32 cellular contexts compared by ENCODE assay signal in the genomic region with DNA sequence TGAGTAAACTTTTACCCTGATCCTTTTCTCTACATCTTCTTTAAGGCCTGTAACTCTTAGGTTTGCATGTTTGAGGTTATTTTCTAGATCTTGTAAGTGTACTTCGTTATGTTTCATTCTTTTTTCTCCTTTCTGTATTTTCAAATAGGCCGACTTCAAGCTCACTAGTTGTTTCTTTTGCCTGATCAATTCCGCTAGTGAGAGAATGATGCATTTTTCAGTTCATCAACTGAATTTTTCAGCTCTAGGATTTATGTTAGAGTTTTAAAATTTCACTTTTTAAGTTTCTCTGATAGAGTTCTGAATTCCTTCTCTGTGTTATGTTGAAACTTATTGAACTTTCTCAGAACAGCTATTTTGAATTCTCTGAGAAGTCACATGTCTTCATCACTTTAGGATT. TPM values are rescaled to one million over a fixed set of nuclear protein-coding genes. Genes with fewer than 3 reads are reported as not detected.
DNase-seq lines count a peak whose midpoint lies in the region; ATAC-seq, FAIRE-seq and TF ChIP-seq lines count a peak whose summit lies in the region.
"Had no signal": no experiment of that assay in that cellular context is flagged by ENCODE, and none has a peak within 500 bp of the region (broad histone marks: within the 10 kb centered on the region; RNA-seq: fewer than 3 reads in every experiment).

No MANE protein-coding gene starts in this region.

- H3K4me2 ChIP-seq in HepG2 (ENCODE audit: low read depth, low read length): no peak overlapping the region
- H3K4me2 ChIP-seq: A549; BLaER1; BLaER1 treated with 17β-estradiol and CSF1 and Interleukin-3, amounts not matched to agents 10 nM and 100 nM had no signal

- no peak overlapping the region for H3K27ac ChIP-seq in HepG2 (ENCODE audit: extremely low read length, insufficient read depth, low read length)
- no peak overlapping the region for H3K27ac ChIP-seq in right lobe of liver
- no peak overlapping the region for H3K27ac ChIP-seq in HEK293 (ENCODE audit: extremely low read depth, low read depth, low read length)
- H3K27ac ChIP-seq: 22Rv1; A549; BLaER1; BLaER1 treated with 17β-estradiol and CSF1 and Interleukin-3, amounts not matched to agents 10 nM and 100 nM; C4-2B had no signal

- in situ Hi-C loops in HepG2 (cut with HindIII; ENCODE audit: extremely low pct_ligation_motif_present, low pct_unique_long_range_greater_than_20kb): no loop called here

- H3K79me2 ChIP-seq in HepG2 (ENCODE audit: insufficient read depth, low read length): no peaks in the 10 kb centered on the region

- no peak overlapping the region for H3K4me3 ChIP-seq in HepG2 (replicated peaks in 1 of 3; ENCODE audit: insufficient read depth in 1 of 3, low read depth in 2 of 3, low read length in 3 of 3)
- no peak overlapping the region for H3K4me3 ChIP-seq in right lobe of liver
- no peak overlapping the region for H3K4me3 ChIP-seq in HEK293 (ENCODE audit: low read depth, low read length)
- H3K4me3 ChIP-seq: A549; BLaER1 treated with 17β-estradiol and CSF1 and Interleukin-3, amounts not matched to agents 10 nM and 100 nM had no signal

- CTCF ChIA-PET in HepG2 (lab: Yijun Ruan, JAX; ENCODE audit: low intra/inter-chr PET ratio, low total read pairs) (no interaction called here), HEK293 (lab: Yijun Ruan, JAX) (no interaction called here)

- TF ChIP-seq CTCF in HepG2 (CRISPR knock-in tag; IDR thresholded peaks at IDR 0.05) (no peak), right lobe of liver (IDR thresholded peaks at IDR 0.05) (no peak), HEK293 (tag by site-specific recombination; IDR thresholded peaks at IDR 0.05) (no peak)

- TF ChIP-seq EP300 in HepG2 (IDR thresholded peaks at IDR 0.05; ENCODE audit: low read depth in 2 of 2, low read length in 2 of 2) (no peak), HepG2 (CRISPR knock-in tag; IDR thresholded peaks at IDR 0.05; ENCODE audit: borderline replicate concordance) (no peak)

- no peak for FAIRE-seq in HepG2 (lab: Jason Lieb, UNC)
- FAIRE-seq: A204.1, A549, D721Med had no signal

- peaks cover 25% of the 10 kb centered on the region; the same call in 1 of the 2 replicates for H3K9me3 ChIP-seq in HepG2 (ENCODE audit: low read length)
- peaks cover 0 to 5% (median 0%) of the 10 kb centered on the region in 4 donors for H3K9me3 ChIP-seq in right lobe of liver
- H3K9me3 ChIP-seq in HEK293 (ENCODE audit: control insufficient read depth, insufficient read depth, low read depth, low read length): no peaks in the 10 kb centered on the region

- no peak overlapping the region for H3K4me3 Mint-ChIP-seq in immature natural killer cell
- H3K4me3 Mint-ChIP-seq: B cell; CD4-positive, alpha-beta memory T cell; CD4-positive, alpha-beta T cell; CD4-positive, CD25-positive, alpha-beta regulatory T cell; CD8-positive, alpha-beta memory T cell; CD8-positive, alpha-beta T cell had no signal

- H3K36me3 Mint-ChIP-seq in immature natural killer cell: peaks cover 0 to 7% (median 5%) of the 10 kb centered on the region in 3 donors
- H3K36me3 Mint-ChIP-seq: CD14-positive monocyte had no signal

- no peaks in the 10 kb centered on the region for H4K20me1 ChIP-seq in HepG2 (ENCODE audit: insufficient read depth, low read length)
- H4K20me1 ChIP-seq: BLaER1; BLaER1 treated with 17β-estradiol and CSF1 and Interleukin-3, amounts not matched to agents 10 nM and 100 nM had no signal

- WGBS in HepG2 (ENCODE audit: low lambda C conversion rate): 53% methylated on average over 3 of the region's 3 CpGs
- WGBS in right lobe of liver (ENCODE audit: insufficient coverage, low coverage, low lambda C conversion rate, missing lambda C conversion rate): 76% methylated on average over 3 of the region's 3 CpGs

- ATAC-seq in HepG2: no peak
- no peak for ATAC-seq in right lobe of liver
- ATAC-seq: A549; CD8-positive, alpha-beta T cell had no signal

- intact Hi-C loops in HepG2 (cut with micrococcal nuclease; ENCODE audit: unreplicated experiment): no loop called here
- intact Hi-C loops in right lobe of liver (cut with DNase I): no loop called here

- no peaks in the 10 kb centered on the region for H3K27me3 ChIP-seq in HepG2 (ENCODE audit: control insufficient read depth in 1 of 2, insufficient read depth in 2 of 2, low read length in 2 of 2)
- H3K27me3 ChIP-seq in right lobe of liver: no peaks in the 10 kb centered on the region
- H3K27me3 ChIP-seq: BE2C; BLaER1; BLaER1 treated with 17β-estradiol and CSF1 and Interleukin-3, amounts not matched to agents 10 nM and 100 nM had no signal

- TF ChIP-seq POLR2A in HepG2 (IDR thresholded peaks at IDR 0.05; ENCODE audit: insufficient read depth in 1 of 2, low read depth in 2 of 2, low read length in 2 of 2): no peak
- no peak for TF ChIP-seq POLR2A in right lobe of liver (IDR thresholded peaks at IDR 0.05)

- H3K9me3 Mint-ChIP-seq in immature natural killer cell: peaks cover 12 to 37% (median 22%) of the 10 kb centered on the region in 6 donors

- H3K4me1 ChIP-seq in HepG2 (ENCODE audit: insufficient read depth, low read length) (peaks cover 9% of the 10 kb centered on the region; the same call in 1 of the 2 replicates), right lobe of liver (no peaks in the 10 kb centered on the region), HEK293 (ENCODE audit: control insufficient read depth, insufficient read depth, low read length) (no peaks in the 10 kb centered on the region)
- H3K4me1 ChIP-seq: A549; BE2C; BLaER1; BLaER1 treated with 17β-estradiol and CSF1 and Interleukin-3, amounts not matched to agents 10 nM and 100 nM; Caco-2 had no signal

- H3K4me1 Mint-ChIP-seq in immature natural killer cell: no peaks in the 10 kb centered on the region
- H3K4me1 Mint-ChIP-seq: B cell; CD14-positive monocyte; CD4-positive, alpha-beta memory T cell; CD4-positive, CD25-positive, alpha-beta regulatory T cell; CD8-positive, alpha-beta memory T cell had no signal

- H3K36me3 ChIP-seq in HepG2 (replicated peaks in 1 of 2; ENCODE audit: control insufficient read depth in 1 of 2, insufficient read depth in 2 of 2, low read length in 2 of 2): no peaks in the 10 kb centered on the region
- no peaks in the 10 kb centered on the region for H3K36me3 ChIP-seq in right lobe of liver
- no peaks in the 10 kb centered on the region for H3K36me3 ChIP-seq in HEK293 (ENCODE audit: control insufficient read depth in 2 of 2, insufficient read depth in 1 of 2, low read length in 2 of 2)
- H3K36me3 ChIP-seq: BE2C; BLaER1 treated with 17β-estradiol and CSF1 and Interleukin-3, amounts not matched to agents 10 nM and 100 nM had no signal

- BruUV-seq in HepG2 (replicated peaks; lab: Mats Ljungman, UMichigan): no TSS peak

- no peak overlapping the region for H3K27ac Mint-ChIP-seq in immature natural killer cell
- H3K27ac Mint-ChIP-seq: B cell; CD4-positive, alpha-beta memory T cell; CD4-positive, alpha-beta T cell; CD4-positive, CD25-positive, alpha-beta regulatory T cell; CD8-positive, alpha-beta memory T cell; CD8-positive, alpha-beta T cell had no signal

- no peak overlapping the region for H3K9ac ChIP-seq in HepG2 (ENCODE audit: insufficient read depth, low read depth, low read length)
- H3K9ac ChIP-seq: BLaER1; BLaER1 treated with 17β-estradiol and CSF1 and Interleukin-3, amounts not matched to agents 10 nM and 100 nM had no signal

- peaks cover 5 to 9% (median 6%) of the 10 kb centered on the region in 3 donors for H3K27me3 Mint-ChIP-seq in immature natural killer cell (ENCODE audit: low read depth in 3 of 3)

- POLR2A ChIA-PET in HepG2 (lab: Yijun Ruan, JAX) (no interaction called here), HEK293 (lab: Yijun Ruan, JAX) (no interaction called here)

- DNase-seq in HepG2 (ENCODE audit: low spot score) (no peak), right lobe of liver (no peak), immature natural killer cell (no peak)
- DNase-seq: 8988T; ACHN; AML-193; BE2C; C1 segment of cervical spinal cord; Caco-2; Calu3; CD4-positive, alpha-beta memory T cell; CD4-positive, alpha-beta T cell; CD4-positive, CD25-positive, alpha-beta regulatory T cell; CD8-positive, alpha-beta memory T cell; CD8-positive, alpha-beta T cell; COR-L47; DMS 273 treated with DMSO at 0.1 percent for 48 hours; DMS153; DMS79; DMS79 treated with DMSO at 0.1 percent for 48 hours; DND-41; EL had no signal

- no peak for TF ChIP-seq RAD21 in HepG2 (CRISPR knock-in tag; IDR thresholded peaks at IDR 0.05)

- H2AFZ ChIP-seq in HepG2 (ENCODE audit: low read length): no peak overlapping the region

TF ChIP-seq in HepG2, 621 proteins besides CTCF, POLR2A, EP300 and RAD21:
- TF ChIP-seq ZNF160 (CRISPR knock-in tag; IDR thresholded peaks at IDR 0.05) (peak; percentile 92), ZMYM3 (CRISPR knock-in tag; IDR thresholded peaks at IDR 0.05) (no peak)
TF ChIP-seq in HepG2: peak in this region for 1.

TF ChIP-seq in HEK293, 187 proteins besides CTCF, POLR2A, EP300 and RAD21 (continues in another document):
- TF ChIP-seq ZNF664 (tag by site-specific recombination; IDR thresholded peaks at IDR 0.05): no peak
- no peak for TF ChIP-seq ZNF747 (tag by site-specific recombination; IDR thresholded peaks at IDR 0.05)

RNA-seq across cellular contexts. Expression of a gene that starts 55.5 kb away (rescaled TPM):
- total RNA-seq in HepG2 (2016; rRNA removed; fragmentation: Illumina TruSeq; extraction: Trizol) (45.9 and 48.5 TPM in 2 replicates), right lobe of liver (10 to 100 TPM; 11.5 to 17.4 (median 14.0) TPM)
- 45.7 and 46.3 TPM in 2 replicates for total RNA-seq in HepG2 (2016; cell fraction: cytosol; rRNA removed; fragmentation: Illumina TruSeq; extraction: Trizol; ENCODE audit: low read depth)
- total RNA-seq in HepG2 (2016; cell fraction: insoluble cytoplasmic fraction; rRNA removed; fragmentation: Illumina TruSeq; extraction: Trizol): 42.5 and 48.4 TPM in 2 replicates
- total RNA-seq in HepG2 (2016; cell fraction: membrane; rRNA removed; fragmentation: Illumina TruSeq; extraction: Trizol): 46.5 and 51.9 TPM in 2 replicates
- 38.7 and 39.4 TPM in 2 replicates for total RNA-seq in HepG2 (2016; cell fraction: nucleus; rRNA removed; fragmentation: Illumina TruSeq; extraction: Trizol)
- polyA plus RNA-seq in HepG2 (2011; rRNA removed) (54.3 and 65.0 TPM in 2 replicates), immature natural killer cell (10 to 100 TPM in 1 of 3 donors, 1 to 10 TPM in 2; 4.8 to 12.2 (median 8.4) TPM)
- 24.9 and 45.2 TPM in 2 replicates for polyA plus RNA-seq in HepG2 (2011; cell fraction: cytosol; rRNA removed)
- 31.1 and 32.0 TPM in 2 replicates for polyA plus RNA-seq in HepG2 (2011; cell fraction: nucleus; rRNA removed)
- polyA plus RNA-seq in HepG2 (2012): 62.6 and 65.9 TPM in 2 replicates
- 15.7 and 17.5 TPM in 2 replicates for polyA plus RNA-seq in HepG2 (2016; cell fraction: cytosol; fragmentation: Illumina TruSeq; extraction: Trizol; ENCODE audit: low read depth)
- 41.7 and 46.6 TPM in 2 replicates for polyA plus RNA-seq in HepG2 (2016; cell fraction: insoluble cytoplasmic fraction; fragmentation: Illumina TruSeq; extraction: Trizol; ENCODE audit: low read depth)
- polyA plus RNA-seq in HepG2 (2016; cell fraction: membrane; fragmentation: Illumina TruSeq; extraction: Trizol; ENCODE audit: low read depth): 30.7 and 34.5 TPM in 2 replicates
- polyA plus RNA-seq in HepG2 (2016; cell fraction: nucleus; fragmentation: Illumina TruSeq; extraction: Trizol; ENCODE audit: insufficient read depth, low read depth): 29.4 and 32.1 TPM in 2 replicates
- 13.4 and 27.0 TPM in 2 replicates for polyA minus RNA-seq in HepG2 (2011; rRNA and poly(A)+ RNA removed; ENCODE audit: low replicate concordance)
- 29.1 and 30.3 TPM in 2 replicates for polyA minus RNA-seq in HepG2 (2011; cell fraction: cytosol; rRNA and poly(A)+ RNA removed)
- polyA minus RNA-seq in HepG2 (2011; cell fraction: nucleus; rRNA and poly(A)+ RNA removed): 144 and 175 TPM in 2 replicates
